18 cellular contexts compared by ENCODE assay signal in the genomic region with DNA sequence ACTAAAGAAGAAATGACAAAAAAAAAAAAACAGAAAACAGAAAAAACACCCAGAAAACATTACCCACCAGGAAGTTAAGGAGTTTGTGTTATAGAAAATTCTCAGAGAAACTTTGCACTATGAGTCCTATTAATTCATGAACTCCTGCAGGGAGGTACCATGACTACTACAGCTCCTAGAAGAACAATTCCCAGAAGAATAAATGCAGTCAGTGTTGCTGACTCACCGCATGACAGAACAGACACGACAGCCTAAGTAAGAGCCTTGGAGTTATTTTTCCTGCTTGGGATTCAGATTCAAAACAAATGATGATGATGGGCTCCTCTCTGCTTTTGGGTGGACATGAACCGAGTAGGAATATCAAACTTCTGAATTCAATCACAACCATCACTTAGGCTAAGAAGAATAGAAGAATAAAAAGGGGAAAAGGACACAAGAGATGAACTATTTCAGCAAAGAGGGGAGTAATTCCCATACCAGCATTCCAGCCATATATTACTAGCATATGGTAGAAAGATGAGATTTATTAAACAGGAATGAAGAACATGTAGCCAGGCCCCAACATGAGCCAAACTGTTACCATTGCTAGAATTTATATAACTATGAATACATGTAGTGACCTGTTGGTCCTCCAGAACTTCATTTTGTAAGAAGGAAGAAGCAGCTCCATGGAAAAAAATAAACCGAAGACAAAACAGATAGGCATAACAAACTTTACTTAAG.
A peak's percentile ranks its signal among the peaks of the same experiment; 100 is the strongest.
DNase-seq lines count a peak whose midpoint lies in the region; FAIRE-seq and TF ChIP-seq lines count a peak whose summit lies in the region.
"Had no signal": no experiment of that assay in that cellular context is flagged by ENCODE, and none has a peak within 500 bp of the region (broad histone marks: within the 10 kb centered on the region; RNA-seq: fewer than 3 reads in every experiment).

No MANE protein-coding gene starts in this region.

- in situ Hi-C loops in astrocyte of the cerebellum (cut with HindIII; ENCODE audit: low sequenced_read_pairs) = no loop called here

- FAIRE-seq in GM19239 (lab: Jason Lieb, UNC) = no peak

- H3K4me3 ChIP-seq in astrocyte of the cerebellum (ENCODE audit: low read depth, low read length) (no peak overlapping the region), fibroblast of villous mesenchyme (ENCODE audit: low read depth, low read length) (no peak overlapping the region)
- H3K4me3 ChIP-seq: left lung, stomach had no signal

- TF ChIP-seq CTCF in astrocyte of the cerebellum (IDR thresholded peaks at IDR 0.05; ENCODE audit: low read depth, low read length, missing control alignments) (no peak), fibroblast of villous mesenchyme (IDR thresholded peaks at IDR 0.05; ENCODE audit: insufficient read depth, low read depth, low read length) (no peak)

- DNase-seq in HS-5 (ENCODE audit: low read depth) (peak; percentile 53), astrocyte of the cerebellum (ENCODE audit: low read depth) (peak; percentile 63), fibroblast of villous mesenchyme (ENCODE audit: low read depth) (peak; percentile 2), smooth muscle cell of the brain vasculature (ENCODE audit: low read depth, low spot score) (peak; percentile 21), GM19239 (ENCODE audit: insufficient read length, low spot score) (no peak), NAMALWA (ENCODE audit: low spot score) (no peak), islet precursor cell (no peak)
- DNase-seq: activated CD4-positive, alpha-beta T cell treated with anti-CD3 and anti-CD28 coated beads, Interleukin-2, amount 10 ng/mL, durations not matched to agents 24 days and 14 days; activated T-cell treated with anti-CD3 and anti-CD28 coated beads, Interleukin-2, amount 50 U/mL, for 4 hours; anterior cingulate cortex; effector CD8-positive, alpha-beta T cell; GOT3; KG1; NCI-H524; nephron progenitor cell; stomach; T-helper 17 cell had no signal

Comparison
In these comparisons a context has a peak if more than half of its experiments do, and no peak if none do; other contexts are left out.
1. DNase-seq: peak in HS-5 (single experiment), astrocyte of the cerebellum (single experiment), fibroblast of villous mesenchyme (single experiment) and smooth muscle cell of the brain vasculature (single experiment); none in GM19239 (single experiment), NAMALWA (single experiment) and islet precursor cell (single experiment).